ENCODE assay signal across 8 cellular contexts in genomic region chr16:11668590-11669379, GRCh38. TPM values are rescaled to one million over a fixed set of nuclear protein-coding genes. Genes with fewer than 3 reads are reported as not detected.
DNase-seq lines count a peak whose midpoint lies in the region; ATAC-seq, FAIRE-seq and TF ChIP-seq lines count a peak whose summit lies in the region.

No MANE protein-coding gene starts in this region.

- TF ChIP-seq CTCF in BE2C (IDR thresholded peaks at IDR 0.05; ENCODE audit: low read depth, low read length) (no peak), body of pancreas (IDR thresholded peaks at IDR 0.05) (no peak), HepG2 (CRISPR knock-in tag; IDR thresholded peaks at IDR 0.05) (no peak), thoracic aorta (IDR thresholded peaks at IDR 0.05) (no peak)

- H2AFZ ChIP-seq in HepG2 (ENCODE audit: low read length), result no peak overlapping the region

- H3K4me1 ChIP-seq in BE2C (no peaks in the 10 kb centered on the region; the same call in 1 of the 2 replicates), body of pancreas (peaks cover 41% of the 10 kb centered on the region), HepG2 (ENCODE audit: insufficient read depth, low read length) (peaks cover 65% of the 10 kb centered on the region), thoracic aorta (ENCODE audit: control insufficient read depth in 1 of 2, low read depth in 2 of 2) (peaks cover 30 to 54% of the 10 kb centered on the region in 2 donors)

- H3K36me3 ChIP-seq in BE2C, result no peaks in the 10 kb centered on the region
- H3K36me3 ChIP-seq in MG63, result no peaks in the 10 kb centered on the region; the same call in 1 of the 2 replicates
- H3K36me3 ChIP-seq in body of pancreas (replicated peaks in 1 of 2; ENCODE audit: insufficient read depth in 1 of 2, low read depth in 2 of 2), result no peaks in the 10 kb centered on the region
- no peaks in the 10 kb centered on the region for H3K36me3 ChIP-seq in HepG2 (replicated peaks in 1 of 2; ENCODE audit: control insufficient read depth in 1 of 2, insufficient read depth in 2 of 2, low read length in 2 of 2)
- H3K36me3 ChIP-seq in thoracic aorta, result no peaks in the 10 kb centered on the region

- ATAC-seq in body of pancreas (peak; percentile 16), HepG2 (no peak), thoracic aorta (ENCODE audit: insufficient number of reproducible peaks, low FRiP score, low read depth) (no peak)

- H3K79me2 ChIP-seq in HepG2 (ENCODE audit: insufficient read depth, low read length), result no peaks in the 10 kb centered on the region

- WGBS in body of pancreas, 2 donors, result 0 to 1% methylated on average over 6 to 60 of the region's 100 CpGs
- 41% methylated on average over 62 of the region's 100 CpGs for WGBS in HepG2 (ENCODE audit: low lambda C conversion rate)

- no peak for DNase-seq in BE2C
- DNase-seq in MG63, result no peak
- DNase-seq in body of pancreas, result peak in 1 of 4 donors; percentile 34
- no peak for DNase-seq in HepG2 (ENCODE audit: low spot score)
- DNase-seq in thoracic aorta (ENCODE audit: low spot score), result no peak
- no peak for DNase-seq in effector CD4-positive, alpha-beta T cell
- no peak for DNase-seq in stimulated activated CD8-positive, alpha-beta memory T cell treated with anti-CD3 and anti-CD28 coated beads, Interleukin-4, amount 100 ng/mL, for 48 hours
- no peak for DNase-seq in OCI-M2 (lab: John Stamatoyannopoulos, UW; ENCODE audit: unreplicated experiment)

- TF ChIP-seq POLR2A in body of pancreas (IDR thresholded peaks at IDR 0.05), result no peak
- TF ChIP-seq POLR2A in HepG2 (IDR thresholded peaks at IDR 0.05; ENCODE audit: insufficient read depth in 1 of 2, low read depth in 2 of 2, low read length in 2 of 2), result no peak

- H3K4me3 ChIP-seq in BE2C (ENCODE audit: low read depth, low read length) (peak overlapping the region; percentile 58), MG63 (peak overlapping the region; percentile 71), body of pancreas (peak overlapping the region; percentile 65 to 83), HepG2 (replicated peaks in 1 of 3; ENCODE audit: insufficient read depth in 1 of 3, low read depth in 2 of 3, low read length in 3 of 3) (peak overlapping the region; percentile 76 to 77 (median 76)), thoracic aorta (peak overlapping the region; percentile 95)

- TF ChIP-seq RAD21 in HepG2 (CRISPR knock-in tag; IDR thresholded peaks at IDR 0.05), result no peak

- no peaks in the 10 kb centered on the region for H4K20me1 ChIP-seq in HepG2 (ENCODE audit: insufficient read depth, low read length)

- peak overlapping the region; percentile 73 for H3K4me2 ChIP-seq in HepG2 (ENCODE audit: low read depth, low read length)

- CTCF ChIA-PET in HepG2 (lab: Yijun Ruan, JAX; ENCODE audit: low intra/inter-chr PET ratio, low total read pairs), result interaction anchor here (1.5 kb wide), 1 partner anchor 137 kb away, joined by 5 read pairs; no protein-coding TSS in a partner anchor

- H3K27me3 ChIP-seq in BE2C (no peaks in the 10 kb centered on the region), MG63 (no peaks in the 10 kb centered on the region), body of pancreas (no peaks in the 10 kb centered on the region), HepG2 (ENCODE audit: control insufficient read depth in 1 of 2, insufficient read depth in 2 of 2, low read length in 2 of 2) (peaks cover 0 to 26% of the 10 kb centered on the region in 2 experiments; a peak in 3 of 5 replicates), thoracic aorta (replicated peaks; ENCODE audit: insufficient read depth) (no peaks in the 10 kb centered on the region)

- H3K27ac ChIP-seq in body of pancreas (peak overlapping the region; percentile 27 to 58 (median 46)), HepG2 (ENCODE audit: extremely low read length, insufficient read depth, low read length) (no peak overlapping the region), thoracic aorta (peak overlapping the region; percentile 76 to 82)

- BruUV-seq in HepG2 (replicated peaks; lab: Mats Ljungman, UMichigan), result no TSS peak

- intact Hi-C loops in body of pancreas (cut with DNase I), result no loop called here
- intact Hi-C loops in HepG2 (cut with micrococcal nuclease; ENCODE audit: unreplicated experiment), result no loop called here

- POLR2A ChIA-PET in HepG2 (lab: Yijun Ruan, JAX), result interaction anchor here (1.2 kb wide), 1 partner anchor 9 kb away, joined by 4 read pairs; no protein-coding TSS in a partner anchor

- no peaks in the 10 kb centered on the region for H3K9me3 ChIP-seq in BE2C
- H3K9me3 ChIP-seq in MG63, result no peaks in the 10 kb centered on the region
- no peaks in the 10 kb centered on the region for H3K9me3 ChIP-seq in body of pancreas
- H3K9me3 ChIP-seq in HepG2 (ENCODE audit: low read length), result no peaks in the 10 kb centered on the region
- H3K9me3 ChIP-seq in thoracic aorta, result no peaks in the 10 kb centered on the region

- in situ Hi-C loops in HepG2 (cut with HindIII; ENCODE audit: extremely low pct_ligation_motif_present, low pct_unique_long_range_greater_than_20kb), result no loop called here

- peak overlapping the region; percentile 46 for H3K9ac ChIP-seq in HepG2 (ENCODE audit: insufficient read depth, low read depth, low read length)

- FAIRE-seq in HepG2 (lab: Jason Lieb, UNC), result no peak

- TF ChIP-seq EP300 in HepG2 (IDR thresholded peaks at IDR 0.05; ENCODE audit: low read depth in 2 of 2, low read length in 2 of 2) (no peak), HepG2 (CRISPR knock-in tag; IDR thresholded peaks at IDR 0.05; ENCODE audit: borderline replicate concordance) (no peak)

TF ChIP-seq in HepG2, 621 proteins besides CTCF, POLR2A, EP300 and RAD21 (continues in another document):
- no peak for TF ChIP-seq KMT2A (CRISPR knock-in tag; IDR thresholded peaks at IDR 0.05)
- no peak; the same call in 1 of the 2 replicates for TF ChIP-seq ZFY (CRISPR knock-in tag; IDR thresholded peaks at IDR 0.05)
- no peak for TF ChIP-seq ZNF761 (CRISPR knock-in tag; conservative IDR thresholded peaks at IDR 0.05)
- no peak for TF ChIP-seq ZNF10 (CRISPR knock-in tag; IDR thresholded peaks at IDR 0.05; ENCODE audit: borderline replicate concordance, low read depth)
- TF ChIP-seq SRF (IDR thresholded peaks at IDR 0.05; ENCODE audit: low read depth, low read length), result no peak
- 0 out of 2 replicates have a peak, but pooled peaks have one; percentile 51 for TF ChIP-seq ZNF563 (CRISPR knock-in tag; IDR thresholded peaks at IDR 0.05)
- no peak for TF ChIP-seq ZNF674 (CRISPR knock-in tag; IDR thresholded peaks at IDR 0.05; ENCODE audit: low read depth)
- no peak for TF ChIP-seq RXRA (CRISPR knock-in tag; IDR thresholded peaks at IDR 0.05)
- TF ChIP-seq SKIL (CRISPR knock-in tag; IDR thresholded peaks at IDR 0.05; ENCODE audit: borderline replicate concordance), result no peak
- TF ChIP-seq ZNF510 (CRISPR knock-in tag; IDR thresholded peaks at IDR 0.05; ENCODE audit: low read depth), result no peak

RNA-seq across cellular contexts. Expression of gene SNN, which starts 0.5 kb away (rescaled TPM):
- 10.0 TPM for polyA plus RNA-seq in BE2C (2012; ENCODE audit: insufficient read depth, insufficient read length, low read depth)
- 11.8 and 18.8 TPM in 2 replicates for total RNA-seq in MG63 (2014; rRNA removed; shearing (Covaris generic); ENCODE audit: low replicate concordance)
- total RNA-seq in body of pancreas (10 to 100 TPM in 1 of 2 donors, 1 to 10 TPM in 1; 7.5 to 10.9 TPM), HepG2 (2016; rRNA removed; fragmentation: Illumina TruSeq; extraction: Trizol) (8.4 TPM in 2 replicates), thoracic aorta (10 to 100 TPM; 14.6 to 21.4 TPM)
- 7.1 and 8.0 TPM in 2 replicates for total RNA-seq in HepG2 (2016; cell fraction: cytosol; rRNA removed; fragmentation: Illumina TruSeq; extraction: Trizol; ENCODE audit: low read depth)
- total RNA-seq in HepG2 (2016; cell fraction: insoluble cytoplasmic fraction; rRNA removed; fragmentation: Illumina TruSeq; extraction: Trizol), result 6.0 and 8.2 TPM in 2 replicates
- 18.8 and 19.0 TPM in 2 replicates for total RNA-seq in HepG2 (2016; cell fraction: membrane; rRNA removed; fragmentation: Illumina TruSeq; extraction: Trizol)
- 4.0 and 5.8 TPM in 2 replicates for total RNA-seq in HepG2 (2016; cell fraction: nucleus; rRNA removed; fragmentation: Illumina TruSeq; extraction: Trizol)
- polyA plus RNA-seq in HepG2 (2011; rRNA removed), result 5.2 and 5.6 TPM in 2 replicates
- polyA plus RNA-seq in HepG2 (2011; cell fraction: cytosol; rRNA removed), result 4.6 and 5.0 TPM in 2 replicates
- polyA plus RNA-seq in HepG2 (2011; cell fraction: nucleus; rRNA removed), result 4.7 and 4.9 TPM in 2 replicates
- polyA plus RNA-seq in HepG2 (2012), result 3.0 and 3.4 TPM in 2 replicates
- polyA plus RNA-seq in HepG2 (2016; cell fraction: cytosol; fragmentation: Illumina TruSeq; extraction: Trizol; ENCODE audit: low read depth), result 8.8 and 9.8 TPM in 2 replicates
- 8.1 and 9.3 TPM in 2 replicates for polyA plus RNA-seq in HepG2 (2016; cell fraction: insoluble cytoplasmic fraction; fragmentation: Illumina TruSeq; extraction: Trizol; ENCODE audit: low read depth)
- polyA plus RNA-seq in HepG2 (2016; cell fraction: membrane; fragmentation: Illumina TruSeq; extraction: Trizol; ENCODE audit: low read depth), result 17.1 and 17.3 TPM in 2 replicates
- 7.7 and 8.0 TPM in 2 replicates for polyA plus RNA-seq in HepG2 (2016; cell fraction: nucleus; fragmentation: Illumina TruSeq; extraction: Trizol; ENCODE audit: insufficient read depth, low read depth)
- polyA minus RNA-seq in HepG2 (2011; rRNA and poly(A)+ RNA removed; ENCODE audit: low replicate concordance), result 2.2 and 3.6 TPM in 2 replicates
- 1.6 and 1.9 TPM in 2 replicates for polyA minus RNA-seq in HepG2 (2011; cell fraction: cytosol; rRNA and poly(A)+ RNA removed)
- 4.4 and 4.9 TPM in 2 replicates for polyA minus RNA-seq in HepG2 (2011; cell fraction: nucleus; rRNA and poly(A)+ RNA removed)
